ENCODE assay signal across 11 cellular contexts in the genomic region with DNA sequence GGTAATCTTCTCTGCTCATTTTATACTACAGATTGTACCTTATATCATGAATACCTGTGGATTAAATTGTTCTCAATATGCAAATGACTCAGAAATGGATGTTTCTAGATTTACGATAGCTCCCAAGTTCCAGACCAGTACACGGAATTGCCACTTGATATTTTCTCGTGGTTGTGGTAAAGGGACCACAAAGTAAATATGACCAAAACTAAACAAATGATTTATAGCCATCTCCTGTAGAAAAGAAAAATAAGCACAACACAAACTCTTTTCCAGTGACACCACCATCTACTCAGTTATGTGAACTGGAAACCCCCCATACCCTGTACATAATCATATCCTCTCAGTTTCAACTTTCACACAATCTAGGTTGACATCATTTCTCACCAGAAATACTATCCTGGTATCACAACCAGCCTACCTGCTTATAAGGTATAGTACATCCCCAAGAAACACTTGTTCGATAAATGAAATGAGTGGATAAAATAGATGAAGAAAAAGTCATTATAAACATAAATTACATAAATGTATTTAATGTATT.
A peak's percentile ranks its signal among the peaks of the same experiment; 100 is the strongest.
DNase-seq lines count a peak whose midpoint lies in the region; ATAC-seq and TF ChIP-seq lines count a peak whose summit lies in the region.
"Had no signal": no experiment of that assay in that cellular context is flagged by ENCODE, and none has a peak within 500 bp of the region (broad histone marks: within the 10 kb centered on the region; RNA-seq: fewer than 3 reads in every experiment).

No MANE protein-coding gene starts in this region.

- H3K27ac ChIP-seq in substantia nigra (ENCODE audit: low read depth, low read length, poor library complexity, severe bottlenecking) = no peak overlapping the region
- H3K27ac ChIP-seq: PC-9 had no signal

- no peak overlapping the region for H3K4me3 ChIP-seq in mucosa of descending colon
- H3K4me3 ChIP-seq: PC-9 had no signal

- DNase-seq in myocyte (ENCODE audit: low read depth) (peak; percentile 36), substantia nigra (lab: John Stamatoyannopoulos, UW) (no peak), mucosa of descending colon (no peak)
- DNase-seq: activated B cell treated with CpG ODN at 0.5 μM for 24 hours; activated naive CD4-positive, alpha-beta T cell; cerebellar nuclear complex; PC-9 had no signal

- intact Hi-C loops in mucosa of descending colon (cut with DNase I, micrococcal nuclease) = no loop called here

- H3K36me3 ChIP-seq in mucosa of descending colon (ENCODE audit: low read depth) = no peaks in the 10 kb centered on the region

- no peak for TF ChIP-seq CTCF in mucosa of descending colon (IDR thresholded peaks at IDR 0.05)

- ATAC-seq in GM18520 (IDR thresholded peaks at IDR 0.05; ENCODE audit: unreplicated experiment) (peak; percentile 71), GM21619 (IDR thresholded peaks at IDR 0.05; ENCODE audit: unreplicated experiment) (peak; percentile 64), HG03342 (IDR thresholded peaks at IDR 0.05; ENCODE audit: unreplicated experiment) (peak; percentile 63), esophagus mucosa (no peak), mucosa of descending colon (no peak)

- no peaks in the 10 kb centered on the region for H3K4me1 ChIP-seq in mucosa of descending colon (ENCODE audit: low read depth)

- H3K9me3 ChIP-seq in mucosa of descending colon = no peaks in the 10 kb centered on the region

Comparison
In these comparisons a context has a peak if more than half of its experiments do, and no peak if none do; other contexts are left out.
1. ATAC-seq: peak in GM18520 (single experiment), GM21619 (single experiment) and HG03342 (single experiment); none in esophagus mucosa (single experiment) and mucosa of descending colon (single experiment).